ENCODE assay signal across 1 cellular context in the genomic region with DNA sequence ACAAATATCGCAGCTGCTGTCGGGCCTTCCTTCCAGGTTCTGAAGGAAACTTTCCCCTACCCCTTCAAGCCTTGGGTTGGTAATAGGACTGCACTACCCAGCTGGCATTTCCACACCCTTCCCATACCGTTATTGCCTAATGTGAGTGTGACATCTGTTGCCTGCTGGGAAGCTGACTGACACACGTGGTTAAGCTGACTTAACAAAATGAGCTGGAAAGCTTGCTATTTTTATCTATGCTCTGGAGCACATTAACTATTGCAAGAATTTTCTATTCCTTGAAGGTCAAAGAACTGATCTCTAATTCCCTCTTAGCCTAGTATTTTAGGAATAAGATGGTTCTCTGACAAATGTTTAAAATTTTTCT.
TF ChIP-seq lines count a peak whose summit lies in the region.

No MANE protein-coding gene starts in this region.

TF ChIP-seq in K562, 482 proteins besides CTCF, POLR2A, EP300 and RAD21 (continued from another document):
- TF ChIP-seq, protein P1, sequence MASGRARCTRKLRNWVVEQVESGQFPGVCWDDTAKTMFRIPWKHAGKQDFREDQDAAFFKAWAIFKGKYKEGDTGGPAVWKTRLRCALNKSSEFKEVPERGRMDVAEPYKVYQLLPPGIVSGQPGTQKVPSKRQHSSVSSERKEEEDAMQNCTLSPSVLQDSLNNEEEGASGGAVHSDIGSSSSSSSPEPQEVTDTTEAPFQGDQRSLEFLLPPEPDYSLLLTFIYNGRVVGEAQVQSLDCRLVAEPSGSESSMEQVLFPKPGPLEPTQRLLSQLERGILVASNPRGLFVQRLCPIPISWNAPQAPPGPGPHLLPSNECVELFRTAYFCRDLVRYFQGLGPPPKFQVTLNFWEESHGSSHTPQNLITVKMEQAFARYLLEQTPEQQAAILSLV (tag; IDR thresholded peaks at IDR 0.05) = no peak
- TF ChIP-seq PHF8 (IDR thresholded peaks at IDR 0.05; ENCODE audit: borderline replicate concordance, low read length) = no peak
TF ChIP-seq in K562: peak in this region for 7.
